In the genomic region with DNA sequence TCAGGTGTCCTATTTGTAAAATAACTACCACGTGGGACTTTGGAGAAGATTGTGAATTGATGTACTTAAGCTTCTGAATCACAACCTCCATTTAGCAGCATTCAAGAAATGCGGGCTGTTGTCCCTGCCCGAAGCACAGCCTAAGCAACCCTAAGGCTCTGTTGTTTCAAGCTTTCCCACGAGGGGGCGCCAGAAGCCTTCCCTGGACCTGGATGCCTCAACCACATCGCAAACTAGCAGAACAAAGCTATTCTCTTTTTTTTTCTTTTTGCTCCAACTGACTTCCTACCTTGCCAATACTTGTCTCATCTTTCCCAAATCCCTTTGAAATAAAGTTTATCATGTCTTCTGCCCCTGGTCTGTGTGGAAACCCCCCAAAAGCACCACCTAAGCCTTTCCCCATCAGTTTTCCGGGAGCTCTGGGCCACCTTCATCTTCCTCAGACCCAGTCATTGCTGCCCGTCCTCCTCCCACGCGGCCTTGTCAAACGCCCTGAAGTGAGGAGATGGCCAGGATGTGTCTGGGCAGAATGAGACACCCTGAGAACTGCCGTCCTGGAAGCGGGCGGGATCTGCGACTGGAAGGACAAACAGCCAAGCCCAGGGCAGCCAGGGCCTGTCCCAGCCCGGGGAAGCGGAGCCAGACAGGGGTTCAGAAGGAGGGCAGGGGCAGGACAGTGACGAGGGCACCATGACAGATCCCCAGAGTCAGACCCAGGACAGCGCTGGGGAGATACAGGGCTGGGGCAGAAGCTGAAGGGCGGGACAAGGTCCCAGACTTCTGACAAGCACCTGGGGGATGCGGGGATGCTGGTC, we compare ENCODE assay signal across 8 cellular contexts.
DNase-seq lines count a peak whose midpoint lies in the region; ATAC-seq, FAIRE-seq and TF ChIP-seq lines count a peak whose summit lies in the region.

No MANE protein-coding gene starts in this region.

- H3K4me3 ChIP-seq in astrocyte (ENCODE audit: insufficient read depth, low read depth, low read length), result no peak overlapping the region
- H3K4me3 ChIP-seq in skeletal muscle cell (ENCODE audit: low read depth, low read length), result no peak overlapping the region

- H3K27me3 Mint-ChIP-seq in T-helper 2 cell treated with Interferon-gamma antibody and Interleukin-4, amounts not matched to agents 5 μg/mL and 100 μg/mL, for 36 hours (ENCODE audit: low read depth), result peaks cover 9% of the 10 kb centered on the region
- peaks cover 64% of the 10 kb centered on the region for H3K27me3 Mint-ChIP-seq in astrocyte (ENCODE audit: low read depth, unreplicated experiment)

- H3K4me1 Mint-ChIP-seq in T-helper 2 cell treated with Interferon-gamma antibody and Interleukin-4, amounts not matched to agents 5 μg/mL and 100 μg/mL, for 36 hours (ENCODE audit: low read depth), result peaks cover 7% of the 10 kb centered on the region
- peaks cover 6% of the 10 kb centered on the region for H3K4me1 Mint-ChIP-seq in astrocyte (ENCODE audit: low read depth, unreplicated experiment)

- H3K79me2 ChIP-seq in astrocyte (ENCODE audit: insufficient read depth, low read length), result no peaks in the 10 kb centered on the region

- peaks cover 7% of the 10 kb centered on the region for H3K9me3 ChIP-seq in astrocyte (ENCODE audit: insufficient read depth, low read depth, low read length)

- no peaks in the 10 kb centered on the region for H3K4me1 ChIP-seq in astrocyte (ENCODE audit: insufficient read depth, low read length)

- no peaks in the 10 kb centered on the region for H3K36me3 Mint-ChIP-seq in T-helper 2 cell treated with Interferon-gamma antibody and Interleukin-4, amounts not matched to agents 5 μg/mL and 100 μg/mL, for 36 hours (ENCODE audit: low read depth)
- H3K36me3 Mint-ChIP-seq in astrocyte (ENCODE audit: low read depth, unreplicated experiment), result peaks cover 2% of the 10 kb centered on the region

- no peak overlapping the region for H3K4me3 Mint-ChIP-seq in T-helper 2 cell treated with Interferon-gamma antibody and Interleukin-4, amounts not matched to agents 5 μg/mL and 100 μg/mL, for 36 hours
- H3K4me3 Mint-ChIP-seq in astrocyte (ENCODE audit: unreplicated experiment), result no peak overlapping the region

- no peaks in the 10 kb centered on the region for H3K36me3 ChIP-seq in astrocyte (ENCODE audit: insufficient read depth, low read length)

- peaks cover 8% of the 10 kb centered on the region for H3K9me3 Mint-ChIP-seq in T-helper 2 cell treated with Interferon-gamma antibody and Interleukin-4, amounts not matched to agents 5 μg/mL and 100 μg/mL, for 36 hours
- H3K9me3 Mint-ChIP-seq in astrocyte (ENCODE audit: unreplicated experiment), result peaks cover 14% of the 10 kb centered on the region

- no peak for FAIRE-seq in astrocyte (lab: Jason Lieb, UNC)

- no peak overlapping the region for H3K27ac ChIP-seq in astrocyte (ENCODE audit: low read depth, low read length)

- peak; percentile 94 for TF ChIP-seq CTCF in astrocyte (IDR thresholded peaks at IDR 0.05; ENCODE audit: insufficient read depth, low read depth, low read length)

- ATAC-seq in GM19463 (IDR thresholded peaks at IDR 0.05; ENCODE audit: unreplicated experiment), result no peak

- H4K20me1 ChIP-seq in astrocyte (ENCODE audit: insufficient read depth, low read length), result no peaks in the 10 kb centered on the region

- no peak overlapping the region for H3K27ac Mint-ChIP-seq in T-helper 2 cell treated with Interferon-gamma antibody and Interleukin-4, amounts not matched to agents 5 μg/mL and 100 μg/mL, for 36 hours
- H3K27ac Mint-ChIP-seq in astrocyte (ENCODE audit: unreplicated experiment), result no peak overlapping the region

- DNase-seq in NCI-H510A treated with DMSO at 0.1 percent for 48 hours (lab: John Stamatoyannopoulos, UW), result peak; percentile 65
- no peak for DNase-seq in NCI-H510A (lab: John Stamatoyannopoulos, UW)
- DNase-seq in NCI-H128 (lab: John Stamatoyannopoulos, UW; ENCODE audit: unreplicated experiment), result peak; percentile 60
- peak; percentile 62 for DNase-seq in T-helper 2 cell treated with Interferon-gamma antibody and Interleukin-4, amounts not matched to agents 5 μg/mL and 100 μg/mL, for 36 hours (ENCODE audit: low spot score)
- DNase-seq in astrocyte (ENCODE audit: low read depth), result peak; percentile 21
- DNase-seq in hepatic stellate cell (ENCODE audit: low spot score), result peak; percentile 85
- peak; percentile 25 for DNase-seq in skeletal muscle cell (ENCODE audit: low read depth)

- H2AFZ ChIP-seq in astrocyte (ENCODE audit: low read depth, low read length), result no peak overlapping the region

- H3K4me2 ChIP-seq in astrocyte (ENCODE audit: low read length), result no peak overlapping the region

- H3K27me3 ChIP-seq in astrocyte (ENCODE audit: insufficient read depth, low read length), result peaks cover 41% of the 10 kb centered on the region

- H3K9ac ChIP-seq in astrocyte (ENCODE audit: low read length), result no peak overlapping the region
